Comparison of ENCODE assay signal across 12 cellular contexts in genomic region chr13:72774019-72774418, GRCh38. TPM values are rescaled to one million over a fixed set of nuclear protein-coding genes. Genes with fewer than 3 reads are reported as not detected.
A peak's percentile ranks its signal among the peaks of the same experiment; 100 is the strongest.
DNase-seq lines count a peak whose midpoint lies in the region; ATAC-seq and TF ChIP-seq lines count a peak whose summit lies in the region.
"Had no signal": no experiment of that assay in that cellular context is flagged by ENCODE, and none has a peak within 500 bp of the region (broad histone marks: within the 10 kb centered on the region; RNA-seq: fewer than 3 reads in every experiment).

No MANE protein-coding gene starts in this region.

- no peak for ATAC-seq in GM18909 (IDR thresholded peaks at IDR 0.05; ENCODE audit: poor library complexity, unreplicated experiment)
- ATAC-seq: PC-3 had no signal

- DNase-seq in HPDE6-E6E7 (ENCODE audit: extremely low spot score), result peak; percentile 11
- DNase-seq in cardiac fibroblast (ENCODE audit: low read depth in 2 of 2), result peak; percentile 35 to 59
- peak; percentile 5 for DNase-seq in fibroblast of the aortic adventitia (ENCODE audit: low read depth)
- no peak for DNase-seq in NOMO-1 treated with dmso at 0.1 percent for 144 hours (lab: John Stamatoyannopoulos, UW; ENCODE audit: unreplicated experiment)
- DNase-seq in NCI-H2029 (lab: John Stamatoyannopoulos, UW), result no peak
- DNase-seq in stimulated activated CD4-positive, alpha-beta T cell treated with anti-CD3 and anti-CD28 coated beads, Interleukin-15, amount 100 ng/mL, for 24 hours, result no peak
- DNase-seq: CD8-positive, alpha-beta memory T cell; NCI-H1092; NCI-H1694; PC-3 had no signal

- H3K4me3 ChIP-seq in cardiac fibroblast (replicated peaks in 1 of 2; ENCODE audit: low read depth in 2 of 2, low read length in 2 of 2) (no peak overlapping the region), fibroblast of the aortic adventitia (ENCODE audit: low read depth, low read length) (no peak overlapping the region)
- H3K4me3 ChIP-seq: BLaER1 had no signal

- TF ChIP-seq CTCF in cardiac fibroblast (IDR thresholded peaks at IDR 0.05; ENCODE audit: low read depth, low read length) (no peak), fibroblast of the aortic adventitia (IDR thresholded peaks at IDR 0.05; ENCODE audit: insufficient read depth, low read length) (no peak)

RNA-seq across cellular contexts. Expression of gene DIS3, which starts 7.7 kb away (rescaled TPM):
- 39.0 and 75.0 TPM in 2 replicates for total RNA-seq in fibroblast of the aortic adventitia (ENCODE audit: low replicate concordance)

RNA-seq across cellular contexts. Expression of gene PIBF1, which starts 7.9 kb away (rescaled TPM):
- total RNA-seq in fibroblast of the aortic adventitia (ENCODE audit: low replicate concordance), result 22.1 and 31.6 TPM in 2 replicates

RNA-seq across cellular contexts. Expression of gene BORA, which starts 46.3 kb away (rescaled TPM):
- total RNA-seq in fibroblast of the aortic adventitia (ENCODE audit: low replicate concordance), result 4.3 and 7.0 TPM in 2 replicates

RNA-seq across cellular contexts. Expression of gene MZT1, which starts 46.6 kb away (rescaled TPM):
- 6.0 and 23.4 TPM in 2 replicates for total RNA-seq in fibroblast of the aortic adventitia (ENCODE audit: low replicate concordance)

Comparison
In these comparisons a context has a peak if more than half of its experiments do, and no peak if none do; other contexts are left out.
1. DNase-seq: peak in HPDE6-E6E7 (single experiment), cardiac fibroblast (2 of 2) and fibroblast of the aortic adventitia (single experiment); none in NOMO-1 treated with dmso at 0.1 percent for 144 hours (single experiment), NCI-H2029 (single experiment) and stimulated activated CD4-positive, alpha-beta T cell treated with anti-CD3 and anti-CD28 coated beads, Interleukin-15, amount 100 ng/mL, for 24 hours (single experiment).